In genomic region chr3:98513136-98513535, GRCh38 we compare ENCODE assay signal across 11 cellular contexts. TPM values are rescaled to one million over a fixed set of nuclear protein-coding genes. Genes with fewer than 3 reads are reported as not detected.
A peak's percentile ranks its signal among the peaks of the same experiment; 100 is the strongest.
DNase-seq lines count a peak whose midpoint lies in the region; ATAC-seq and TF ChIP-seq lines count a peak whose summit lies in the region.
"Had no signal": no experiment of that assay in that cellular context is flagged by ENCODE, and none has a peak within 500 bp of the region (broad histone marks: within the 10 kb centered on the region; RNA-seq: fewer than 3 reads in every experiment).

No MANE protein-coding gene starts in this region.

- H3K9me3 Mint-ChIP-seq in activated naive CD4-positive, alpha-beta T cell treated with anti-CD3 and anti-CD28 coated beads, Interleukin-2, amount 50 U/mL, for 72 hours: peaks cover 4 to 5% of the 10 kb centered on the region in 2 donors
- H3K9me3 Mint-ChIP-seq in activated naive CD4-positive, alpha-beta T cell treated with anti-CD3 and anti-CD28 coated beads, Interleukin-2, amount 10 ng/mL, durations not matched to agents 7 days and 5 days: peaks cover 3% of the 10 kb centered on the region
- peaks cover 2% of the 10 kb centered on the region for H3K9me3 Mint-ChIP-seq in activated CD8-positive, alpha-beta memory T cell treated with anti-CD3 and anti-CD28 coated beads, Interleukin-2, amount 10 ng/mL, durations not matched to agents 7 days and 5 days (ENCODE audit: low read depth)
- H3K9me3 Mint-ChIP-seq: central memory CD8-positive, alpha-beta T cell had no signal

- H3K9ac ChIP-seq in PC-3 (ENCODE audit: low read length): peak overlapping the region; percentile 6; the same call in 1 of the 2 replicates
- H3K9ac ChIP-seq: BLaER1 had no signal

- peak overlapping the region in 1 of 2 donors; percentile 54 for H3K27ac Mint-ChIP-seq in activated naive CD4-positive, alpha-beta T cell treated with anti-CD3 and anti-CD28 coated beads, Interleukin-2, amount 50 U/mL, for 72 hours
- H3K27ac Mint-ChIP-seq in activated naive CD4-positive, alpha-beta T cell treated with anti-CD3 and anti-CD28 coated beads, Interleukin-2, amount 10 ng/mL, durations not matched to agents 7 days and 5 days: no peak overlapping the region
- no peak overlapping the region for H3K27ac Mint-ChIP-seq in activated CD8-positive, alpha-beta memory T cell treated with anti-CD3 and anti-CD28 coated beads, Interleukin-2, amount 10 ng/mL, durations not matched to agents 7 days and 5 days

- 0 out of 2 replicates have a peak, but pooled peaks cover 1% of the 10 kb centered on the region for H3K79me2 ChIP-seq in PC-3 (ENCODE audit: low read length)

- H3F3A ChIP-seq in PC-3 (ENCODE audit: low read length, unreplicated experiment): peaks cover 11% of the 10 kb centered on the region

- peaks cover 77% of the 10 kb centered on the region for H3K4me1 Mint-ChIP-seq in activated naive CD4-positive, alpha-beta T cell treated with anti-CD3 and anti-CD28 coated beads, Interleukin-2, amount 10 ng/mL, durations not matched to agents 7 days and 5 days
- H3K4me1 Mint-ChIP-seq in activated CD8-positive, alpha-beta memory T cell treated with anti-CD3 and anti-CD28 coated beads, Interleukin-2, amount 10 ng/mL, durations not matched to agents 7 days and 5 days: peaks cover 68% of the 10 kb centered on the region

- no peaks in the 10 kb centered on the region for H3K27me3 ChIP-seq in PC-3 (ENCODE audit: low read length)
- no peaks in the 10 kb centered on the region for H3K27me3 ChIP-seq in suprapubic skin
- H3K27me3 ChIP-seq: BLaER1 had no signal

- TF ChIP-seq CTCF in PC-3 (conservative IDR thresholded peaks at IDR 0.05; ENCODE audit: low read depth, low read length) (no peak), suprapubic skin (IDR thresholded peaks at IDR 0.05) (no peak)

- H3K9me2 ChIP-seq in PC-3 (replicated peaks; ENCODE audit: low read length): no peaks in the 10 kb centered on the region; the same call in 1 of the 2 replicates

- POLR2A ChIA-PET in PC-3 (lab: Charles Lee; ENCODE audit: unreplicated experiment): interaction anchor here (0.6 to 0.7 kb wide), 2 partner anchors 61 to 71 kb away, joined by 5 read pairs; no protein-coding TSS in a partner anchor

- 44% methylated on average over 4 of the region's 4 CpGs for WGBS in suprapubic skin

- no peak overlapping the region for H3K4me3 Mint-ChIP-seq in activated naive CD4-positive, alpha-beta T cell treated with anti-CD3 and anti-CD28 coated beads, Interleukin-2, amount 10 ng/mL, durations not matched to agents 7 days and 5 days
- no peak overlapping the region for H3K4me3 Mint-ChIP-seq in activated CD8-positive, alpha-beta memory T cell treated with anti-CD3 and anti-CD28 coated beads, Interleukin-2, amount 10 ng/mL, durations not matched to agents 7 days and 5 days
- H3K4me3 Mint-ChIP-seq: central memory CD8-positive, alpha-beta T cell had no signal

- no TSS peak for BruUV-seq in PC-3 (replicated peaks; lab: Mats Ljungman, UMichigan)

- H4K20me1 ChIP-seq in PC-3 (ENCODE audit: low read length): 0 out of 2 replicates have a peak, but pooled peaks cover 3% of the 10 kb centered on the region
- H4K20me1 ChIP-seq: BLaER1 had no signal

- H3K36me3 Mint-ChIP-seq in activated naive CD4-positive, alpha-beta T cell treated with anti-CD3 and anti-CD28 coated beads, Interleukin-2, amount 50 U/mL, for 72 hours: peaks cover 34 to 44% of the 10 kb centered on the region in 2 donors
- peaks cover 89% of the 10 kb centered on the region for H3K36me3 Mint-ChIP-seq in activated naive CD4-positive, alpha-beta T cell treated with anti-CD3 and anti-CD28 coated beads, Interleukin-2, amount 10 ng/mL, durations not matched to agents 7 days and 5 days
- peaks cover 85% of the 10 kb centered on the region for H3K36me3 Mint-ChIP-seq in activated CD8-positive, alpha-beta memory T cell treated with anti-CD3 and anti-CD28 coated beads, Interleukin-2, amount 10 ng/mL, durations not matched to agents 7 days and 5 days

- no peak for DNase-seq in activated naive CD4-positive, alpha-beta T cell treated with anti-CD3 and anti-CD28 coated beads, Interleukin-2, amount 50 U/mL, for 72 hours (ENCODE audit: low spot score in 2 of 2)
- no peak for DNase-seq in activated naive CD4-positive, alpha-beta T cell treated with anti-CD3 and anti-CD28 coated beads, Interleukin-2, amount 10 ng/mL, durations not matched to agents 7 days and 5 days
- DNase-seq in PC-3: peak; percentile 89
- DNase-seq in fibroblast of gingiva (ENCODE audit: low read depth): peak; percentile 72
- DNase-seq in suprapubic skin (ENCODE audit: low spot score in 2 of 2): no peak
- DNase-seq in activated CD8-positive, alpha-beta memory T cell treated with anti-CD3 and anti-CD28 coated beads, Interleukin-2, amount 10 ng/mL, durations not matched to agents 7 days and 5 days: no peak
- DNase-seq: NCI-H1092 treated with DMSO at 0.1 percent for 48 hours had no signal

- H3K9me3 ChIP-seq in PC-3 (ENCODE audit: low read length): no peaks in the 10 kb centered on the region
- no peaks in the 10 kb centered on the region for H3K9me3 ChIP-seq in suprapubic skin
- H3K9me3 ChIP-seq: BLaER1 had no signal

- H3K4me2 ChIP-seq in PC-3 (ENCODE audit: low read length): peak overlapping the region; percentile 63
- H3K4me2 ChIP-seq: BLaER1 had no signal

- H3K4me3 ChIP-seq in PC-3 (ENCODE audit: low read length) (peak overlapping the region; percentile 3; the same call in 1 of the 2 replicates), suprapubic skin (no peak overlapping the region)
- H3K4me3 ChIP-seq: BLaER1 had no signal

- no peak for TF ChIP-seq POLR2A in suprapubic skin (IDR thresholded peaks at IDR 0.05)

- no peak for TF ChIP-seq EP300 in suprapubic skin (IDR thresholded peaks at IDR 0.05)

- H3K27me3 Mint-ChIP-seq in activated naive CD4-positive, alpha-beta T cell treated with anti-CD3 and anti-CD28 coated beads, Interleukin-2, amount 10 ng/mL, durations not matched to agents 7 days and 5 days: no peaks in the 10 kb centered on the region
- H3K27me3 Mint-ChIP-seq in activated CD8-positive, alpha-beta memory T cell treated with anti-CD3 and anti-CD28 coated beads, Interleukin-2, amount 10 ng/mL, durations not matched to agents 7 days and 5 days: no peaks in the 10 kb centered on the region
- H3K27me3 Mint-ChIP-seq: central memory CD8-positive, alpha-beta T cell had no signal

- CTCF ChIA-PET in activated naive CD4-positive, alpha-beta T cell treated with anti-CD3 and anti-CD28 coated beads, Interleukin-2, amount 10 ng/mL, durations not matched to agents 7 days and 5 days (lab: Charles Lee): no interaction called here
- CTCF ChIA-PET in PC-3 (lab: Charles Lee): interaction anchor here (0.5 kb wide), 1 partner anchor 302 kb away, joined by 3 read pairs; no protein-coding TSS in a partner anchor
- CTCF ChIA-PET in activated CD8-positive, alpha-beta memory T cell treated with anti-CD3 and anti-CD28 coated beads, Interleukin-2, amount 10 ng/mL, durations not matched to agents 7 days and 5 days (lab: Charles Lee): interaction anchor here (1.7 kb wide), 1 partner anchor 59 kb away, joined by 4 read pairs; no protein-coding TSS in a partner anchor

- H3K4me1 ChIP-seq in PC-3 (ENCODE audit: insufficient read depth, low read length) (peaks cover 31% of the 10 kb centered on the region), suprapubic skin (peaks cover 6% of the 10 kb centered on the region)

- no peak overlapping the region for H2AFZ ChIP-seq in PC-3 (ENCODE audit: low read length)

- H3K36me3 ChIP-seq in PC-3 (ENCODE audit: low read depth, low read length) (peaks cover 17% of the 10 kb centered on the region; the same call in 1 of the 2 replicates), suprapubic skin (peaks cover 17% of the 10 kb centered on the region)

- ATAC-seq in activated naive CD4-positive, alpha-beta T cell treated with anti-CD3 and anti-CD28 coated beads, Interleukin-2, amount 50 U/mL, for 72 hours: peak; percentile 17 to 81
- ATAC-seq in PC-3 (peak; percentile 83), HG02970 (IDR thresholded peaks at IDR 0.05; ENCODE audit: low FRiP score, unreplicated experiment) (no peak), HG03095 (IDR thresholded peaks at IDR 0.05; ENCODE audit: unreplicated experiment) (no peak)
- ATAC-seq in activated CD8-positive, alpha-beta memory T cell treated with anti-CD3 and anti-CD28 coated beads, Interleukin-2, amount 10 ng/mL, durations not matched to agents 7 days and 5 days: no peak

- intact Hi-C loops in PC-3 (cut with micrococcal nuclease): loop anchor here (1.0 to 2.0 kb wide), 3 partner anchors 9 to 474 kb away; partner anchors contain the start of gene CLDND1

- peak overlapping the region; percentile 77 for H3K27ac ChIP-seq in PC-3 (ENCODE audit: low read length)
- peak overlapping the region; percentile 11 for H3K27ac ChIP-seq in suprapubic skin
- H3K27ac ChIP-seq: BLaER1 had no signal

RNA-seq across cellular contexts. Expression of gene CLDND1, which starts 9.6 kb away (rescaled TPM):
- total RNA-seq in activated naive CD4-positive, alpha-beta T cell treated with anti-CD3 and anti-CD28 coated beads, Interleukin-2, amount 50 U/mL, for 72 hours: 100 to 1,000 TPM; 161 to 559 TPM
- 76.4 and 81.1 TPM in 2 replicates for total RNA-seq in PC-3 (2014; rRNA removed)
- total RNA-seq in suprapubic skin: 100 to 1,000 TPM; 137 to 319 (median 159) TPM
- 100 to 1,000 TPM; 514 to 528 TPM for total RNA-seq in activated CD8-positive, alpha-beta memory T cell treated with anti-CD3 and anti-CD28 coated beads, Interleukin-2, amount 10 ng/mL, durations not matched to agents 7 days and 5 days

RNA-seq across cellular contexts. Expression of gene OR5K2, which starts 15.7 kb away (rescaled TPM):
- not detected for total RNA-seq in activated naive CD4-positive, alpha-beta T cell treated with anti-CD3 and anti-CD28 coated beads, Interleukin-2, amount 50 U/mL, for 72 hours
- total RNA-seq in PC-3 (2014; rRNA removed) (not detected in 2 replicates), suprapubic skin (not detected)
- total RNA-seq in activated CD8-positive, alpha-beta memory T cell treated with anti-CD3 and anti-CD28 coated beads, Interleukin-2, amount 10 ng/mL, durations not matched to agents 7 days and 5 days: not detected

RNA-seq across cellular contexts. Expression of gene GPR15, which starts 18.6 kb away (rescaled TPM):
- total RNA-seq in activated naive CD4-positive, alpha-beta T cell treated with anti-CD3 and anti-CD28 coated beads, Interleukin-2, amount 50 U/mL, for 72 hours: 1 to 10 TPM in 1 of 2 donors, under 1 TPM in 1; 0.91 to 1.5 TPM
- not detected in 2 replicates for total RNA-seq in PC-3 (2014; rRNA removed)
- not detected for total RNA-seq in suprapubic skin
- total RNA-seq in activated CD8-positive, alpha-beta memory T cell treated with anti-CD3 and anti-CD28 coated beads, Interleukin-2, amount 10 ng/mL, durations not matched to agents 7 days and 5 days: 100 to 1,000 TPM; 107 to 182 TPM

RNA-seq across cellular contexts. Expression of gene OR5K1, which starts 50.1 kb away (rescaled TPM):
- not detected for total RNA-seq in activated naive CD4-positive, alpha-beta T cell treated with anti-CD3 and anti-CD28 coated beads, Interleukin-2, amount 50 U/mL, for 72 hours
- total RNA-seq in PC-3 (2014; rRNA removed): not detected in 2 replicates
- not detected for total RNA-seq in suprapubic skin
- total RNA-seq in activated CD8-positive, alpha-beta memory T cell treated with anti-CD3 and anti-CD28 coated beads, Interleukin-2, amount 10 ng/mL, durations not matched to agents 7 days and 5 days: not detected

Comparison
In these comparisons a context has a peak if more than half of its experiments do, and no peak if none do; other contexts are left out.
1. ATAC-seq: peak in activated naive CD4-positive, alpha-beta T cell treated with anti-CD3 and anti-CD28 coated beads, Interleukin-2, amount 50 U/mL, for 72 hours (2 of 2) and PC-3 (single experiment); none in activated CD8-positive, alpha-beta memory T cell treated with anti-CD3 and anti-CD28 coated beads, Interleukin-2, amount 10 ng/mL, durations not matched to agents 7 days and 5 days (single experiment), HG02970 (single experiment) and HG03095 (single experiment).
2. DNase-seq: peak in PC-3 (single experiment) and fibroblast of gingiva (single experiment); none in activated naive CD4-positive, alpha-beta T cell treated with anti-CD3 and anti-CD28 coated beads, Interleukin-2, amount 50 U/mL, for 72 hours (0 of 2), activated naive CD4-positive, alpha-beta T cell treated with anti-CD3 and anti-CD28 coated beads, Interleukin-2, amount 10 ng/mL, durations not matched to agents 7 days and 5 days (single experiment), suprapubic skin (0 of 2) and activated CD8-positive, alpha-beta memory T cell treated with anti-CD3 and anti-CD28 coated beads, Interleukin-2, amount 10 ng/mL, durations not matched to agents 7 days and 5 days (single experiment).
3. RNA of gene GPR15, which starts 18.6 kb away (total RNA-seq): 107 to 182 TPM in activated CD8-positive, alpha-beta memory T cell treated with anti-CD3 and anti-CD28 coated beads, Interleukin-2, amount 10 ng/mL, durations not matched to agents 7 days and 5 days; 0.91 to 1.5 TPM in activated naive CD4-positive, alpha-beta T cell treated with anti-CD3 and anti-CD28 coated beads, Interleukin-2, amount 50 U/mL, for 72 hours, not detected in PC-3 and not detected in suprapubic skin; every median in the first group is over 10 times any median in the second.